Comparison of ENCODE assay signal across 11 cellular contexts in genomic region chr14:52044791-52045522, GRCh38. TPM values are rescaled to one million over a fixed set of nuclear protein-coding genes. Genes with fewer than 3 reads are reported as not detected.
DNase-seq lines count a peak whose midpoint lies in the region; ATAC-seq and TF ChIP-seq lines count a peak whose summit lies in the region.
"Had no signal": no experiment of that assay in that cellular context is flagged by ENCODE, and none has a peak within 500 bp of the region (broad histone marks: within the 10 kb centered on the region; RNA-seq: fewer than 3 reads in every experiment).

No MANE protein-coding gene starts in this region.

- no peak overlapping the region for H2BK15ac ChIP-seq in neuronal stem cell (ENCODE audit: low read length)

- no peaks in the 10 kb centered on the region for H3K9me3 ChIP-seq in neuronal stem cell (replicated peaks in 1 of 2; ENCODE audit: control insufficient read depth in 2 of 2, insufficient read depth in 1 of 2, low read depth in 1 of 2, low read length in 2 of 2)
- H3K9me3 ChIP-seq: gastrocnemius medialis had no signal

- intact Hi-C loops in sciatic nerve (cut with DNase I), result no loop called here

- no peak overlapping the region for H2BK120ac ChIP-seq in neuronal stem cell (ENCODE audit: low read depth, low read length)

- no peaks in the 10 kb centered on the region for H3K4me1 ChIP-seq in neuronal stem cell (ENCODE audit: control insufficient read depth in 2 of 2, insufficient read depth in 1 of 2, low read depth in 1 of 2, low read length in 2 of 2)

- no peaks in the 10 kb centered on the region for H3K27me3 ChIP-seq in neuronal stem cell (ENCODE audit: control insufficient read depth in 3 of 3, insufficient read depth in 3 of 3, low read depth in 1 of 3, low read length in 3 of 3)
- H3K27me3 ChIP-seq: gastrocnemius medialis had no signal

- H3K79me1 ChIP-seq in neuronal stem cell (ENCODE audit: low read depth, low read length), result no peaks in the 10 kb centered on the region

- no peak overlapping the region for H3K23ac ChIP-seq in neuronal stem cell (ENCODE audit: low read depth, low read length, poor library complexity)

- H2AK5ac ChIP-seq in neuronal stem cell (ENCODE audit: low read depth, low read length), result no peak overlapping the region

- H2BK5ac ChIP-seq in neuronal stem cell (ENCODE audit: low read length), result no peak overlapping the region

- peaks cover 1 to 24% of the 10 kb centered on the region in 2 donors for H3K36me3 ChIP-seq in neuronal stem cell (replicated peaks in 1 of 2; ENCODE audit: control insufficient read depth in 2 of 2, insufficient read depth in 2 of 2, low read length in 2 of 2)
- H3K36me3 ChIP-seq: gastrocnemius medialis had no signal

- H2AFZ ChIP-seq in neuronal stem cell (ENCODE audit: low read length), result no peak overlapping the region

- no peak overlapping the region for H3K4ac ChIP-seq in neuronal stem cell (ENCODE audit: low read length)

- no peak for TF ChIP-seq CTCF in fibroblast of mammary gland (conservative IDR thresholded peaks at IDR 0.05; ENCODE audit: control insufficient read depth, insufficient read depth, low read depth, low read length)

- H3K18ac ChIP-seq in neuronal stem cell (ENCODE audit: low read length), result no peak overlapping the region

- no peak overlapping the region for H4K91ac ChIP-seq in neuronal stem cell (ENCODE audit: low read depth, low read length, poor library complexity)

- no CpG with 5 or more reads among the region's 11 CpGs for WGBS in neuronal stem cell (ENCODE audit: extremely low coverage in 2 of 2, insufficient read length in 2 of 2, insufficient replicate concordance in 1 of 2), 2 donors

- H3K14ac ChIP-seq in neuronal stem cell (ENCODE audit: low read length), result no peak overlapping the region

- ATAC-seq in sciatic nerve, result peak; percentile 56
- ATAC-seq: gastrocnemius medialis had no signal

- H3K9ac ChIP-seq in neuronal stem cell (ENCODE audit: low read depth, low read length, poor library complexity), result no peak overlapping the region

- H3K4me3 ChIP-seq in fibroblast of mammary gland (ENCODE audit: control insufficient read depth, low read depth, low read length) (no peak overlapping the region), neuronal stem cell (ENCODE audit: low read length in 2 of 2) (no peak overlapping the region)
- H3K4me3 ChIP-seq: gastrocnemius medialis had no signal

- DNase-seq in EH (ENCODE audit: low read depth) (peak; percentile 94), RKO (ENCODE audit: low spot score) (peak; percentile 51), fibroblast of mammary gland (ENCODE audit: low read depth) (peak; percentile 93), sciatic nerve (ENCODE audit: low spot score) (no peak), neuronal stem cell (ENCODE audit: low spot score) (no peak), nucleus accumbens (lab: John Stamatoyannopoulos, UW) (no peak), NOMO-1 (lab: John Stamatoyannopoulos, UW; ENCODE audit: unreplicated experiment in 2 of 2) (no peak)
- DNase-seq: activated gamma-delta T cell treated with Interleukin-2 at 50 U/mL for 16 hours, gastrocnemius medialis, NCI-H526 treated with DMSO at 0.1 percent for 48 hours, T-helper 9 cell had no signal

- H2BK12ac ChIP-seq in neuronal stem cell (ENCODE audit: low read length), result no peak overlapping the region

- H3K27ac ChIP-seq in neuronal stem cell (replicated peaks; ENCODE audit: low read length), result no peak overlapping the region
- H3K27ac ChIP-seq: gastrocnemius medialis had no signal

- H3K4me2 ChIP-seq in neuronal stem cell (ENCODE audit: insufficient read depth, low read length, poor library complexity, severe bottlenecking), result no peak overlapping the region

- H4K8ac ChIP-seq in neuronal stem cell (ENCODE audit: low read depth, low read length), result no peak overlapping the region

RNA-seq across cellular contexts. Expression of gene NID2, which starts 23.9 kb away (rescaled TPM):
- total RNA-seq in sciatic nerve, result 125 TPM
- 8.2 TPM for polyA plus RNA-seq in neuronal stem cell (2013, experiment 1 of 2)
- 8.4 TPM for polyA plus RNA-seq in neuronal stem cell (2013, experiment 2 of 2)

RNA-seq across cellular contexts. Expression of gene RTRAF, which starts 55.6 kb away (rescaled TPM):
- total RNA-seq in sciatic nerve, result 110 TPM
- 643 TPM for polyA plus RNA-seq in neuronal stem cell (2013, experiment 1 of 2)
- polyA plus RNA-seq in neuronal stem cell (2013, experiment 2 of 2), result 645 TPM

Comparison
In these comparisons a context has a peak if more than half of its experiments do, and no peak if none do; other contexts are left out.
1. DNase-seq: peak in EH (single experiment), RKO (single experiment) and fibroblast of mammary gland (single experiment); none in sciatic nerve (single experiment), neuronal stem cell (single experiment), nucleus accumbens (0 of 56) and NOMO-1 (0 of 2).